In genomic region chr12:120474092-120474960, GRCh38 we compare ENCODE assay signal across 1 cellular context.
TF ChIP-seq lines count a peak whose summit lies in the region.

No MANE protein-coding gene starts in this region.

TF ChIP-seq in HCT116, 20 proteins besides CTCF, POLR2A, EP300 and RAD21:
- TF ChIP-seq TCF7L2 (IDR thresholded peaks at IDR 0.05; ENCODE audit: borderline replicate concordance, extremely low read depth, insufficient read depth, insufficient read length) (no peak), ATF3 (IDR thresholded peaks at IDR 0.05) (no peak), FOSL1 (IDR thresholded peaks at IDR 0.05; ENCODE audit: low read depth) (no peak), ELF1 (IDR thresholded peaks at IDR 0.05; ENCODE audit: borderline replicate concordance, low read depth) (no peak), SRF (IDR thresholded peaks at IDR 0.05; ENCODE audit: low read depth) (no peak), EZH2 (IDR thresholded peaks at IDR 0.05) (no peak), POLR2AphosphoS5 (IDR thresholded peaks at IDR 0.05; ENCODE audit: low read depth, low read length) (peak; percentile 69), REST (IDR thresholded peaks at IDR 0.05; ENCODE audit: low read depth) (no peak), EZH2phosphoT487 (IDR thresholded peaks at IDR 0.05; ENCODE audit: borderline replicate concordance) (no peak), YY1 (IDR thresholded peaks at IDR 0.05; ENCODE audit: extremely low read depth, insufficient replicate concordance, low read depth, low read length) (peak; percentile 77), MAX (IDR thresholded peaks at IDR 0.05) (no peak), JUND (IDR thresholded peaks at IDR 0.05) (no peak), ZNF274 (IDR thresholded peaks at IDR 0.05; ENCODE audit: low read depth, low read length) (no peak), SP1 (IDR thresholded peaks at IDR 0.05; ENCODE audit: low read depth) (no peak)
